ENCODE assay signal across 17 cellular contexts in genomic region chr6:169158750-169159149, GRCh38.
DNase-seq lines count a peak whose midpoint lies in the region; ATAC-seq and TF ChIP-seq lines count a peak whose summit lies in the region.
"Had no signal": no experiment of that assay in that cellular context is flagged by ENCODE, and none has a peak within 500 bp of the region (broad histone marks: within the 10 kb centered on the region; RNA-seq: fewer than 3 reads in every experiment).

No MANE protein-coding gene starts in this region.

- H3K27ac ChIP-seq in endodermal cell (ENCODE audit: low read depth, low read length) (peak overlapping the region; percentile 78), mesenchymal stem cell (ENCODE audit: low read length, poor library complexity, severe bottlenecking) (no peak overlapping the region), suprapubic skin (peak overlapping the region; percentile 54), H9 (ENCODE audit: insufficient read length, low read depth, low read length) (no peak overlapping the region), testis (no peak overlapping the region)
- H3K27ac ChIP-seq: BLaER1 had no signal

- H3K79me1 ChIP-seq in mesenchymal stem cell (replicated peaks; ENCODE audit: low read length, poor library complexity, severe bottlenecking): no peaks in the 10 kb centered on the region
- no peaks in the 10 kb centered on the region for H3K79me1 ChIP-seq in H9 (ENCODE audit: insufficient read depth, low read depth, low read length, poor library complexity, severe bottlenecking)

- no peak overlapping the region for H3K14ac ChIP-seq in mesenchymal stem cell (ENCODE audit: low read length in 2 of 2)
- H3K14ac ChIP-seq in H9 (ENCODE audit: insufficient read depth, low read length): no peak overlapping the region

- H3K36me3 ChIP-seq in endodermal cell (ENCODE audit: control insufficient read depth, insufficient read depth, low read length) (no peaks in the 10 kb centered on the region), mesenchymal stem cell (ENCODE audit: control insufficient read depth in 1 of 2, insufficient read depth in 2 of 2, low read depth in 1 of 2, low read length in 2 of 2) (no peaks in the 10 kb centered on the region), suprapubic skin (no peaks in the 10 kb centered on the region), testis (ENCODE audit: low read depth, missing control alignments) (no peaks in the 10 kb centered on the region)
- H3K36me3 ChIP-seq: BLaER1 had no signal

- TF ChIP-seq POLR2A in suprapubic skin (IDR thresholded peaks at IDR 0.05) (no peak), testis (IDR thresholded peaks at IDR 0.05) (no peak)

- WGBS in endodermal cell (ENCODE audit: insufficient coverage in 1 of 2, insufficient read length in 1 of 2), 2 experiments: 90 to 94% methylated on average over 11 of the region's 11 CpGs
- 84% methylated on average over 11 of the region's 11 CpGs for WGBS in mesenchymal stem cell
- 67% methylated on average over 11 of the region's 11 CpGs for WGBS in suprapubic skin
- WGBS in H9 (ENCODE audit: extremely low coverage, insufficient read length, low lambda C conversion rate): no CpG with 5 or more reads among the region's 11 CpGs
- 71 to 78% methylated on average over 11 of the region's 11 CpGs for WGBS in testis, 2 donors

- H3K4me3 Mint-ChIP-seq in endodermal cell (no peak overlapping the region), H9 (no peak overlapping the region)
- H3K4me3 Mint-ChIP-seq: activated CD8-positive, alpha-beta T cell treated with anti-CD3 and anti-CD28 coated beads for 36 hours; activated T-helper 17 cell treated with anti-CD3 and anti-CD28 coated beads, Interleukin-2, amount 50 U/mL, for 72 hours; HFFc6; stimulated activated naive CD8-positive, alpha-beta T cell treated with anti-CD3 and anti-CD28 coated beads, Interleukin-15, amount 100 ng/mL, for 72 hours had no signal

- no peak for TF ChIP-seq EP300 in suprapubic skin (IDR thresholded peaks at IDR 0.05)

- no peak overlapping the region for H3K18ac ChIP-seq in mesenchymal stem cell (ENCODE audit: low read depth in 1 of 2, low read length in 2 of 2)
- no peak overlapping the region for H3K18ac ChIP-seq in H9 (ENCODE audit: insufficient read length, low read depth, low read length)

- no peak for ATAC-seq in stimulated activated naive CD8-positive, alpha-beta T cell treated with anti-CD3 and anti-CD28 coated beads, Interleukin-15, Interleukin-2, amounts not matched to agents 100 U/mL and 50 U/mL, for 24 hours
- ATAC-seq: activated CD8-positive, alpha-beta T cell treated with anti-CD3 and anti-CD28 coated beads for 36 hours; activated T-helper 17 cell treated with anti-CD3 and anti-CD28 coated beads, Interleukin-2, amount 50 U/mL, for 72 hours; stimulated activated naive CD8-positive, alpha-beta T cell treated with anti-CD3 and anti-CD28 coated beads, Interleukin-15, amount 100 ng/mL, for 72 hours had no signal

- H3K27ac Mint-ChIP-seq in endodermal cell (no peak overlapping the region), H9 (no peak overlapping the region)
- H3K27ac Mint-ChIP-seq: activated CD8-positive, alpha-beta T cell treated with anti-CD3 and anti-CD28 coated beads for 36 hours; activated T-helper 17 cell treated with anti-CD3 and anti-CD28 coated beads, Interleukin-2, amount 50 U/mL, for 72 hours; stimulated activated naive CD8-positive, alpha-beta T cell treated with anti-CD3 and anti-CD28 coated beads, Interleukin-15, amount 100 ng/mL, for 72 hours had no signal

- no peak overlapping the region for H2BK12ac ChIP-seq in mesenchymal stem cell (ENCODE audit: low read length in 2 of 2)
- no peak overlapping the region for H2BK12ac ChIP-seq in H9 (ENCODE audit: insufficient read length, low read depth, low read length)

- H4K8ac ChIP-seq in mesenchymal stem cell (ENCODE audit: low read length) (no peak overlapping the region), H9 (replicated peaks; ENCODE audit: insufficient read length, low read depth, low read length) (no peak overlapping the region)

- H3K23me2 ChIP-seq in H9 (ENCODE audit: insufficient read length, low read depth, low read length, poor library complexity, severe bottlenecking): no peaks in the 10 kb centered on the region

- H3K4me1 Mint-ChIP-seq in endodermal cell (no peaks in the 10 kb centered on the region), H9 (no peaks in the 10 kb centered on the region; a peak in 2 of 4 replicates)
- H3K4me1 Mint-ChIP-seq: activated T-helper 17 cell treated with anti-CD3 and anti-CD28 coated beads, Interleukin-2, amount 50 U/mL, for 72 hours had no signal

- intact Hi-C loops in testis (cut with DNase I; ENCODE audit: low total_unique reads): no loop called here

- H3K9ac ChIP-seq in endodermal cell (ENCODE audit: extremely low read depth, low read length, poor library complexity, severe bottlenecking): no peak overlapping the region
- H3K9ac ChIP-seq in mesenchymal stem cell (ENCODE audit: low read length): peak overlapping the region; percentile 77
- H3K9ac ChIP-seq in H9 (ENCODE audit: extremely low read depth, insufficient read length, low read length): no peak overlapping the region
- H3K9ac ChIP-seq: BLaER1 had no signal

- H4K91ac ChIP-seq in mesenchymal stem cell (ENCODE audit: low read length) (no peak overlapping the region), H9 (ENCODE audit: insufficient read length, low read depth, low read length) (no peak overlapping the region)

- H2BK120ac ChIP-seq in mesenchymal stem cell (ENCODE audit: low read depth, low read length) (no peak overlapping the region), H9 (ENCODE audit: low read depth, low read length, poor library complexity, severe bottlenecking) (no peak overlapping the region)

- H4K5ac ChIP-seq in H9 (ENCODE audit: insufficient read length, low read depth, low read length): no peak overlapping the region

- H3K4ac ChIP-seq in mesenchymal stem cell (ENCODE audit: low read depth in 1 of 2, low read length in 2 of 2) (no peak overlapping the region), H9 (ENCODE audit: low read depth, low read length) (no peak overlapping the region)

- H4K20me1 ChIP-seq in H9 (ENCODE audit: control insufficient read depth, insufficient read depth, insufficient read length): no peaks in the 10 kb centered on the region
- H4K20me1 ChIP-seq: BLaER1 had no signal

- H3K23ac ChIP-seq in mesenchymal stem cell (ENCODE audit: low read length in 2 of 2) (no peak overlapping the region), H9 (ENCODE audit: insufficient read length, low read depth, low read length) (no peak overlapping the region)

- H3K9me3 ChIP-seq in endodermal cell (ENCODE audit: control insufficient read depth, low read length): no peaks in the 10 kb centered on the region
- no peaks in the 10 kb centered on the region for H3K9me3 ChIP-seq in mesenchymal stem cell (ENCODE audit: control insufficient read depth, low read length)
- no peaks in the 10 kb centered on the region for H3K9me3 ChIP-seq in suprapubic skin
- no peaks in the 10 kb centered on the region for H3K9me3 ChIP-seq in H9 (ENCODE audit: control insufficient read depth, low read depth, low read length)
- no peaks in the 10 kb centered on the region for H3K9me3 ChIP-seq in testis
- H3K9me3 ChIP-seq: BLaER1 had no signal

- H2AFZ ChIP-seq in mesenchymal stem cell (ENCODE audit: low read depth, low read length) (no peak overlapping the region), H9 (ENCODE audit: low read length) (no peak overlapping the region)

- no peak overlapping the region for H3T11ph ChIP-seq in H9 (ENCODE audit: low read length)

- H2AK5ac ChIP-seq in mesenchymal stem cell (ENCODE audit: low read length, severe bottlenecking): no peak overlapping the region
- H2AK5ac ChIP-seq in H9 (ENCODE audit: insufficient read length, low read length): no peak overlapping the region

- TF ChIP-seq CTCF in endodermal cell (conservative IDR thresholded peaks at IDR 0.05): no peak
- no peak for TF ChIP-seq CTCF in suprapubic skin (IDR thresholded peaks at IDR 0.05)
- no peak for TF ChIP-seq CTCF in H9 (conservative IDR thresholded peaks at IDR 0.05)
- TF ChIP-seq CTCF in testis (IDR thresholded peaks at IDR 0.05): no peak

- no peak overlapping the region for H2BK20ac ChIP-seq in H9 (ENCODE audit: low read depth, low read length, poor library complexity, severe bottlenecking)

- H3K36me3 Mint-ChIP-seq in endodermal cell (ENCODE audit: low read depth): no peaks in the 10 kb centered on the region
- peaks cover 0 to 5% (median 0%) of the 10 kb centered on the region in 3 experiments; a peak in 2 of 7 replicates for H3K36me3 Mint-ChIP-seq in H9 (ENCODE audit: insufficient read depth in 1 of 3, low read depth in 3 of 3)

- H3K4me3 ChIP-seq in endodermal cell (ENCODE audit: low read length) (no peak overlapping the region), mesenchymal stem cell (ENCODE audit: insufficient read depth in 1 of 2, low read depth in 1 of 2, low read length in 2 of 2) (peak overlapping the region in 1 of 2 experiments; percentile 11), suprapubic skin (no peak overlapping the region), testis (no peak overlapping the region)
- H3K4me3 ChIP-seq: BLaER1 had no signal

- H2BK15ac ChIP-seq in mesenchymal stem cell (ENCODE audit: low read depth, poor library complexity, severe bottlenecking) (no peak overlapping the region), H9 (ENCODE audit: low read depth, low read length) (no peak overlapping the region)

- no peak overlapping the region for H3K56ac ChIP-seq in H9 (ENCODE audit: insufficient read length, low read depth, low read length)

- H3K27me3 Mint-ChIP-seq in endodermal cell (ENCODE audit: insufficient read depth) (peaks cover 4% of the 10 kb centered on the region), H9 (ENCODE audit: low read depth) (peaks cover 4% of the 10 kb centered on the region)

- no peak overlapping the region for H2BK5ac ChIP-seq in mesenchymal stem cell (ENCODE audit: low read depth, low read length, poor library complexity, severe bottlenecking)
- H2BK5ac ChIP-seq in H9 (ENCODE audit: insufficient read length, low read length): no peak overlapping the region

- H3K27me3 ChIP-seq in endodermal cell (ENCODE audit: control insufficient read depth, insufficient read depth, low read length, poor library complexity, severe bottlenecking): no peaks in the 10 kb centered on the region
- H3K27me3 ChIP-seq in mesenchymal stem cell (ENCODE audit: control insufficient read depth in 1 of 2, insufficient read depth in 1 of 2, low read length in 2 of 2): no peaks in the 10 kb centered on the region
- no peaks in the 10 kb centered on the region for H3K27me3 ChIP-seq in suprapubic skin
- no peaks in the 10 kb centered on the region for H3K27me3 ChIP-seq in H9 (ENCODE audit: insufficient read depth, low read length)
- H3K27me3 ChIP-seq in testis: no peaks in the 10 kb centered on the region
- H3K27me3 ChIP-seq: BLaER1 had no signal

- H3K79me2 ChIP-seq in H9 (ENCODE audit: insufficient read depth, low read length): no peaks in the 10 kb centered on the region

- peak; percentile 77 for DNase-seq in M059J (ENCODE audit: low read depth)
- DNase-seq in endodermal cell: peak; percentile 39
- DNase-seq in mesenchymal stem cell: no peak
- DNase-seq in suprapubic skin (ENCODE audit: low spot score in 2 of 2): no peak
- DNase-seq in DMS79 treated with DMSO at 0.1 percent for 48 hours (lab: John Stamatoyannopoulos, UW): no peak
- no peak for DNase-seq in H9
- DNase-seq in testis: no peak
- DNase-seq in stimulated activated naive CD8-positive, alpha-beta T cell treated with anti-CD3 and anti-CD28 coated beads, Interleukin-15, Interleukin-2, amounts not matched to agents 100 U/mL and 50 U/mL, for 24 hours: no peak
- DNase-seq: activated CD8-positive, alpha-beta T cell treated with anti-CD3 and anti-CD28 coated beads for 36 hours; HFFc6; mammary epithelial cell; MV-4-11; NCI-H2081; NCI-H69; stimulated activated naive CD8-positive, alpha-beta T cell treated with anti-CD3 and anti-CD28 coated beads, Interleukin-15, amount 100 ng/mL, for 72 hours had no signal

- H3K9me3 Mint-ChIP-seq in endodermal cell (peaks cover 10% of the 10 kb centered on the region), H9 (peaks cover 6 to 9% of the 10 kb centered on the region in 2 experiments; a peak in 3 of 5 replicates)
- H3K9me3 Mint-ChIP-seq: activated CD8-positive, alpha-beta T cell treated with anti-CD3 and anti-CD28 coated beads for 36 hours; activated T-helper 17 cell treated with anti-CD3 and anti-CD28 coated beads, Interleukin-2, amount 50 U/mL, for 72 hours; HFFc6 had no signal

- H3K4me1 ChIP-seq in endodermal cell (ENCODE audit: control insufficient read depth, insufficient read depth, low read length) (no peaks in the 10 kb centered on the region), mesenchymal stem cell (ENCODE audit: control insufficient read depth, insufficient read depth, low read depth, low read length) (peaks cover 12% of the 10 kb centered on the region), suprapubic skin (peaks cover 32% of the 10 kb centered on the region), H9 (ENCODE audit: insufficient read depth, low read length) (peaks cover 3% of the 10 kb centered on the region; the same call in 1 of the 2 replicates), testis (no peaks in the 10 kb centered on the region)
- H3K4me1 ChIP-seq: BLaER1 had no signal

- no peak overlapping the region for H3K4me2 ChIP-seq in mesenchymal stem cell (ENCODE audit: low read length, poor library complexity, severe bottlenecking)
- H3K4me2 ChIP-seq in H9 (ENCODE audit: insufficient read depth, insufficient read length, low read length): no peak overlapping the region
- H3K4me2 ChIP-seq: BLaER1 had no signal

Comparison
In these comparisons a context has a peak if more than half of its experiments do, and no peak if none do; other contexts are left out.
1. DNase-seq: peak in M059J (single experiment) and endodermal cell (single experiment); none in mesenchymal stem cell (single experiment), suprapubic skin (0 of 2), DMS79 treated with DMSO at 0.1 percent for 48 hours (single experiment), H9 (single experiment), testis (single experiment) and stimulated activated naive CD8-positive, alpha-beta T cell treated with anti-CD3 and anti-CD28 coated beads, Interleukin-15, Interleukin-2, amounts not matched to agents 100 U/mL and 50 U/mL, for 24 hours (single experiment).
2. H3K27ac ChIP-seq: peak in endodermal cell (single experiment) and suprapubic skin (single experiment); none in mesenchymal stem cell (single experiment), H9 (single experiment) and testis (0 of 2).